In the genomic region with DNA sequence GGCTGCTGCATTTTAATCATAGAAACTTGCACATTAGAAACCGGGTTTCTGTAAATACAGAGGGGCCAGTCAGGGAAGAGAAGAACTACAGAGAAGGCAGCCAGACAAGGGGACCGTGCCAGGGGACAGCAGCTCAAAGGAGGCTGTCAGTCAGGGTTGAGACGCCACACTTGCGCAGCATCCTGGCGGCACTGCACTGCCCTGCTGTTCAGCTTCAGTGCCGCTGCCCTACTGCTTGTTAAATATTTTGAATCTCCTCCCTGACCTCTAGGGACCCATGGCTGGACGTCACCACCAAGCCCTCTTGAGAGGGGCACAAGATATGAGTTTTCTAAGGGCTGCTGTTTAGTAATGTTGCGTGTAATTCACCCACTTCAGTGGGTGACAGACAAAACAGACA, we compare ENCODE assay signal across 26 cellular contexts. TPM values are rescaled to one million over a fixed set of nuclear protein-coding genes. Genes with fewer than 3 reads are reported as not detected.
A peak's percentile ranks its signal among the peaks of the same experiment; 100 is the strongest.
DNase-seq lines count a peak whose midpoint lies in the region; ATAC-seq, FAIRE-seq and TF ChIP-seq lines count a peak whose summit lies in the region.
"Had no signal": no experiment of that assay in that cellular context is flagged by ENCODE, and none has a peak within 500 bp of the region (broad histone marks: within the 10 kb centered on the region; RNA-seq: fewer than 3 reads in every experiment).

No MANE protein-coding gene starts in this region.

- H3K79me1 ChIP-seq in neuronal stem cell (ENCODE audit: low read depth, low read length), result peaks cover 1% of the 10 kb centered on the region

- H3K4me3 ChIP-seq in astrocyte (ENCODE audit: insufficient read depth, low read depth, low read length), result no peak overlapping the region
- H3K4me3 ChIP-seq in neuronal stem cell (ENCODE audit: low read length in 2 of 2), result no peak overlapping the region
- H3K4me3 ChIP-seq in kidney (ENCODE audit: low read length in 2 of 2), result no peak overlapping the region
- H3K4me3 ChIP-seq in colonic mucosa, result no peak overlapping the region
- H3K4me3 ChIP-seq: BLaER1 treated with 17β-estradiol and CSF1 and Interleukin-3, amounts not matched to agents 10 nM and 100 nM; GM12878; HAP-1 had no signal

- H4K8ac ChIP-seq in neuronal stem cell (ENCODE audit: low read depth, low read length), result no peak overlapping the region

- peaks cover 16% of the 10 kb centered on the region for H3K27me3 Mint-ChIP-seq in astrocyte (ENCODE audit: low read depth, unreplicated experiment)
- H3K27me3 Mint-ChIP-seq: CD4-positive, alpha-beta T cell had no signal

- H3K4me2 ChIP-seq in astrocyte (ENCODE audit: low read length) (no peak overlapping the region), neuronal stem cell (ENCODE audit: insufficient read depth, low read length, poor library complexity, severe bottlenecking) (no peak overlapping the region)
- H3K4me2 ChIP-seq: BLaER1 treated with 17β-estradiol and CSF1 and Interleukin-3, amounts not matched to agents 10 nM and 100 nM had no signal

- ATAC-seq in Right ventricle myocardium inferior, result no peak
- no peak for ATAC-seq in GM19324 (IDR thresholded peaks at IDR 0.05; ENCODE audit: low FRiP score, unreplicated experiment)
- ATAC-seq: GM12878 had no signal

- TF ChIP-seq CTCF in astrocyte (IDR thresholded peaks at IDR 0.05; ENCODE audit: insufficient read depth, low read depth, low read length) (no peak), kidney (IDR thresholded peaks at IDR 0.05; ENCODE audit: borderline replicate concordance, extremely low read depth, insufficient read depth) (no peak), colonic mucosa (IDR thresholded peaks at IDR 0.05) (no peak)

- no peak overlapping the region for H3K4ac ChIP-seq in neuronal stem cell (ENCODE audit: low read length)

- no peaks in the 10 kb centered on the region for H3K4me1 Mint-ChIP-seq in astrocyte (ENCODE audit: low read depth, unreplicated experiment)
- H3K4me1 Mint-ChIP-seq: CD14-positive monocyte; CD8-positive, alpha-beta memory T cell had no signal

- H3K9me3 Mint-ChIP-seq in astrocyte (ENCODE audit: unreplicated experiment), result peaks cover 3% of the 10 kb centered on the region
- H3K9me3 Mint-ChIP-seq: CD4-positive, alpha-beta T cell; CD8-positive, alpha-beta memory T cell; HFFc6 had no signal

- H3K79me2 ChIP-seq in astrocyte (ENCODE audit: insufficient read depth, low read length), result no peaks in the 10 kb centered on the region

- H3K4me1 ChIP-seq in astrocyte (ENCODE audit: insufficient read depth, low read length) (no peaks in the 10 kb centered on the region), neuronal stem cell (ENCODE audit: control insufficient read depth in 2 of 2, insufficient read depth in 1 of 2, low read depth in 1 of 2, low read length in 2 of 2) (no peaks in the 10 kb centered on the region), kidney (ENCODE audit: control insufficient read depth in 1 of 2, insufficient read depth in 1 of 2, low read depth in 1 of 2, low read length in 2 of 2) (no peaks in the 10 kb centered on the region), colonic mucosa (no peaks in the 10 kb centered on the region)
- H3K4me1 ChIP-seq: BE2C; BLaER1 treated with 17β-estradiol and CSF1 and Interleukin-3, amounts not matched to agents 10 nM and 100 nM; HAP-1 had no signal

- H3K27ac Mint-ChIP-seq in astrocyte (ENCODE audit: unreplicated experiment), result no peak overlapping the region
- H3K27ac Mint-ChIP-seq: CD14-positive monocyte; CD4-positive, alpha-beta T cell; CD8-positive, alpha-beta memory T cell; HFFc6 had no signal

- H3K9ac ChIP-seq in astrocyte (ENCODE audit: low read length), result no peak overlapping the region
- no peak overlapping the region for H3K9ac ChIP-seq in neuronal stem cell (ENCODE audit: low read depth, low read length, poor library complexity)
- no peak overlapping the region for H3K9ac ChIP-seq in kidney (ENCODE audit: low read length in 2 of 2)
- no peak overlapping the region for H3K9ac ChIP-seq in colonic mucosa (ENCODE audit: low read depth in 2 of 2, low read length in 2 of 2)
- H3K9ac ChIP-seq: BLaER1 treated with 17β-estradiol and CSF1 and Interleukin-3, amounts not matched to agents 10 nM and 100 nM had no signal

- no peak overlapping the region for H2BK120ac ChIP-seq in neuronal stem cell (ENCODE audit: low read depth, low read length)

- no peak overlapping the region for H2BK15ac ChIP-seq in neuronal stem cell (ENCODE audit: low read length)

- H3K27me3 ChIP-seq in astrocyte (ENCODE audit: insufficient read depth, low read length), result no peaks in the 10 kb centered on the region
- peaks cover 0 to 8% (median 0%) of the 10 kb centered on the region in 3 experiments for H3K27me3 ChIP-seq in neuronal stem cell (ENCODE audit: control insufficient read depth in 3 of 3, insufficient read depth in 3 of 3, low read depth in 1 of 3, low read length in 3 of 3)
- peaks cover 27% of the 10 kb centered on the region for H3K27me3 ChIP-seq in colonic mucosa
- H3K27me3 ChIP-seq: BE2C; BLaER1 treated with 17β-estradiol and CSF1 and Interleukin-3, amounts not matched to agents 10 nM and 100 nM had no signal

- no CpG with 5 or more reads among the region's 8 CpGs for WGBS in neuronal stem cell (ENCODE audit: extremely low coverage in 2 of 2, insufficient read length in 2 of 2, insufficient replicate concordance in 1 of 2), 2 donors

- FAIRE-seq in astrocyte (lab: Jason Lieb, UNC), result no peak
- FAIRE-seq in kidney (lab: Jason Lieb, UNC), result no peak
- FAIRE-seq: A204.1, D721Med, GM12878, GM19239, H54 had no signal

- peak overlapping the region; percentile 61 for H2AFZ ChIP-seq in astrocyte (ENCODE audit: low read depth, low read length)
- H2AFZ ChIP-seq in neuronal stem cell (ENCODE audit: low read length), result peak overlapping the region; percentile 59

- H4K91ac ChIP-seq in neuronal stem cell (ENCODE audit: low read depth, low read length, poor library complexity), result no peak overlapping the region

- no peaks in the 10 kb centered on the region for H3K36me3 ChIP-seq in astrocyte (ENCODE audit: insufficient read depth, low read length)
- H3K36me3 ChIP-seq in neuronal stem cell (replicated peaks in 1 of 2; ENCODE audit: control insufficient read depth in 2 of 2, insufficient read depth in 2 of 2, low read length in 2 of 2), result no peaks in the 10 kb centered on the region
- H3K36me3 ChIP-seq in kidney (ENCODE audit: control insufficient read depth in 1 of 2, insufficient read depth in 2 of 2, low read length in 2 of 2), result no peaks in the 10 kb centered on the region
- H3K36me3 ChIP-seq in colonic mucosa, result no peaks in the 10 kb centered on the region
- H3K36me3 ChIP-seq: BE2C; BLaER1 treated with 17β-estradiol and CSF1 and Interleukin-3, amounts not matched to agents 10 nM and 100 nM; HAP-1 had no signal

- H3K27ac ChIP-seq in astrocyte (ENCODE audit: low read depth, low read length) (no peak overlapping the region), neuronal stem cell (replicated peaks; ENCODE audit: low read length) (no peak overlapping the region), kidney (ENCODE audit: low read depth in 2 of 2, low read length in 2 of 2) (no peak overlapping the region), colonic mucosa (no peak overlapping the region)
- H3K27ac ChIP-seq: 22Rv1; BLaER1 treated with 17β-estradiol and CSF1 and Interleukin-3, amounts not matched to agents 10 nM and 100 nM had no signal

- peak overlapping the region; percentile 11 for H3K18ac ChIP-seq in neuronal stem cell (ENCODE audit: low read length)

- peak; percentile 12 for DNase-seq in cardiac septum (ENCODE audit: low spot score)
- no peak for DNase-seq in Right ventricle myocardium inferior (ENCODE audit: missing footprints)
- no peak for DNase-seq in astrocyte (ENCODE audit: low read depth)
- DNase-seq in neuronal stem cell (ENCODE audit: low spot score), result no peak
- DNase-seq in stimulated activated CD4-positive, alpha-beta T cell treated with anti-CD3 and anti-CD28 coated beads, Interleukin-12 subunit alpha, Interleukin-12 subunit beta, amount 100 ng/mL, for 4 hours, result no peak
- DNase-seq in kidney, result no peak
- no peak for DNase-seq in colonic mucosa
- DNase-seq: BE2C; CD4-positive, alpha-beta T cell; CD8-positive, alpha-beta memory T cell; DMS 273 treated with DMSO at 0.1 percent for 48 hours; DMS79; EL; GDM1; GOT3; HFFc6 had no signal

- no peaks in the 10 kb centered on the region for H3K36me3 Mint-ChIP-seq in astrocyte (ENCODE audit: low read depth, unreplicated experiment)
- H3K36me3 Mint-ChIP-seq: CD14-positive monocyte; CD8-positive, alpha-beta memory T cell had no signal

- no peak overlapping the region for H3K23ac ChIP-seq in neuronal stem cell (ENCODE audit: low read depth, low read length, poor library complexity)

- intact Hi-C loops in cardiac septum (cut with DNase I), result no loop called here
- intact Hi-C loops in Right ventricle myocardium inferior (cut with DNase I), result no loop called here
- intact Hi-C loops in kidney (cut with DNase I), result no loop called here
- intact Hi-C loops in colonic mucosa (cut with DNase I), result no loop called here

- no peak overlapping the region for H2BK5ac ChIP-seq in neuronal stem cell (ENCODE audit: low read length)

- H3K9me3 ChIP-seq in astrocyte (ENCODE audit: insufficient read depth, low read depth, low read length) (no peaks in the 10 kb centered on the region), neuronal stem cell (replicated peaks in 1 of 2; ENCODE audit: control insufficient read depth in 2 of 2, insufficient read depth in 1 of 2, low read depth in 1 of 2, low read length in 2 of 2) (peaks cover 0 to 2% of the 10 kb centered on the region in 2 donors), kidney (ENCODE audit: control insufficient read depth in 1 of 2, low read length in 2 of 2) (no peaks in the 10 kb centered on the region), colonic mucosa (no peaks in the 10 kb centered on the region)
- H3K9me3 ChIP-seq: BE2C, HAP-1 had no signal

- H4K20me1 ChIP-seq in astrocyte (ENCODE audit: insufficient read depth, low read length), result no peaks in the 10 kb centered on the region
- H4K20me1 ChIP-seq: BLaER1 treated with 17β-estradiol and CSF1 and Interleukin-3, amounts not matched to agents 10 nM and 100 nM had no signal

- H2BK12ac ChIP-seq in neuronal stem cell (ENCODE audit: low read length), result no peak overlapping the region

- H2AK5ac ChIP-seq in neuronal stem cell (ENCODE audit: low read depth, low read length), result no peak overlapping the region

- no peak overlapping the region for H3K4me3 Mint-ChIP-seq in astrocyte (ENCODE audit: unreplicated experiment)
- H3K4me3 Mint-ChIP-seq: CD14-positive monocyte; CD4-positive, alpha-beta T cell; CD8-positive, alpha-beta memory T cell; HFFc6 had no signal

- H3K14ac ChIP-seq in neuronal stem cell (ENCODE audit: low read length), result no peak overlapping the region

RNA-seq across cellular contexts. Expression of a gene that starts 43.6 kb away (rescaled TPM):
- total RNA-seq in cardiac septum (38.9 TPM), Right ventricle myocardium inferior (35.1 TPM), astrocyte (21.5 and 23.5 TPM in 2 replicates), kidney (18.8 TPM), colonic mucosa (10 to 100 TPM; 16.3 to 18.5 TPM)
- 7.0 TPM for polyA plus RNA-seq in neuronal stem cell (2013, experiment 1 of 2)
- 7.9 TPM for polyA plus RNA-seq in neuronal stem cell (2013, experiment 2 of 2)
- polyA plus RNA-seq in kidney (ENCODE audit: insufficient read depth, low read depth, low replicate concordance), result 6.6 TPM
